Comparison of ENCODE assay signal across 13 cellular contexts in genomic region chr15:22936577-22937472, GRCh38. TPM values are rescaled to one million over a fixed set of nuclear protein-coding genes. Genes with fewer than 3 reads are reported as not detected.
DNase-seq lines count a peak whose midpoint lies in the region; ATAC-seq, FAIRE-seq and TF ChIP-seq lines count a peak whose summit lies in the region.
"Had no signal": no experiment of that assay in that cellular context is flagged by ENCODE, and none has a peak within 500 bp of the region (broad histone marks: within the 10 kb centered on the region; RNA-seq: fewer than 3 reads in every experiment).

No MANE protein-coding gene starts in this region.

- POLR2A ChIA-PET in K562 (lab: Yijun Ruan, JAX), result interaction anchor here (0.6 to 1.4 kb wide), 3 partner anchors 16 to 44 kb away, joined by 3 to 4 read pairs (median 3); no protein-coding TSS in a partner anchor

- no peaks in the 10 kb centered on the region for H4K20me1 ChIP-seq in K562 (replicated peaks; ENCODE audit: control insufficient read depth, insufficient read depth, low read length)

- DNase-seq in K562 (ENCODE audit: extremely low read depth in 1 of 4, low spot score in 3 of 4) (no peak), H54 (ENCODE audit: insufficient read length, low spot score) (no peak), small intestine (no peak), HAP-1 (ENCODE audit: low spot score in 2 of 2) (no peak), hippocampal formation (lab: John Stamatoyannopoulos, UW) (no peak)
- DNase-seq: activated CD4-positive, CD25-positive, alpha-beta regulatory T cell; esophagus squamous epithelium; left colon; NCI-H69 had no signal

- H3K4me2 ChIP-seq in K562 (ENCODE audit: insufficient read depth, low read length), result no peak overlapping the region

- no peaks in the 10 kb centered on the region for H3K79me2 ChIP-seq in K562 (ENCODE audit: control insufficient read depth, insufficient read depth, low read length)

- CTCF ChIA-PET in K562 (lab: Yijun Ruan, JAX; ENCODE audit: low intra/inter-chr PET ratio), result no interaction called here

- no peak overlapping the region for H2AFZ ChIP-seq in K562 (ENCODE audit: low read depth, low read length)

- H3K36me3 ChIP-seq in K562 (ENCODE audit: control insufficient read depth, insufficient read depth, low read length), result peaks cover 42% of the 10 kb centered on the region
- peaks cover 12 to 20% of the 10 kb centered on the region in 2 donors for H3K36me3 ChIP-seq in small intestine (ENCODE audit: control insufficient read depth in 2 of 2, insufficient read depth in 2 of 2, low read length in 2 of 2)
- H3K36me3 ChIP-seq in HAP-1 (replicated peaks), result peaks cover 47% of the 10 kb centered on the region

- H3K4me3 ChIP-seq in K562, result no peak overlapping the region
- H3K4me3 ChIP-seq in small intestine (ENCODE audit: low read depth in 1 of 2, low read length in 2 of 2), result no peak overlapping the region
- no peak overlapping the region for H3K4me3 ChIP-seq in HAP-1
- H3K4me3 ChIP-seq: esophagus squamous epithelium had no signal

- in situ Hi-C loops in K562 (cut with MboI) (no loop called here), HAP-1 (cut with MboI; ENCODE audit: low sequenced_read_pairs) (loop anchor here (10.0 kb wide), 1 partner anchor 78 kb away; no protein-coding TSS in a partner anchor)

- no TSS peak for BruUV-seq in K562 (replicated peaks; lab: Mats Ljungman, UMichigan)

- ATAC-seq in GM18907 (IDR thresholded peaks at IDR 0.05; ENCODE audit: unreplicated experiment) (peak; percentile 92), GM21717 (IDR thresholded peaks at IDR 0.05; ENCODE audit: unreplicated experiment) (peak; percentile 88), HG03354 (IDR thresholded peaks at IDR 0.05; ENCODE audit: poor library complexity, severe bottlenecking, unreplicated experiment) (peak; percentile 94), K562 (no peak)
- ATAC-seq: HepG2, left colon had no signal

- H3K4me1 ChIP-seq in K562 (replicated peaks in 1 of 2; ENCODE audit: control insufficient read depth in 2 of 2, insufficient read depth in 2 of 2, low read length in 2 of 2) (peaks cover 0 to 4% of the 10 kb centered on the region in 2 experiments; a peak in 2 of 5 replicates), small intestine (ENCODE audit: control insufficient read depth in 2 of 2, insufficient read depth in 1 of 2, low read depth in 1 of 2, low read length in 1 of 2) (no peaks in the 10 kb centered on the region), HAP-1 (peaks cover 4% of the 10 kb centered on the region)
- H3K4me1 ChIP-seq: esophagus squamous epithelium had no signal

- WGBS in K562 (ENCODE audit: insufficient coverage, low coverage, missing lambda C conversion rate), result 74% methylated on average over 21 of the region's 23 CpGs
- 87 to 94% (median 89%) methylated on average over 23 of the region's 23 CpGs for WGBS in small intestine, 3 donors

- no peak for TF ChIP-seq EP300 in K562 (IDR thresholded peaks at IDR 0.05; ENCODE audit: low read length)

- TF ChIP-seq RAD21 in K562 (CRISPR knock-in tag; conservative IDR thresholded peaks at IDR 0.05 in 1 of 2, IDR thresholded peaks at IDR 0.05 in 1 of 2), result no peak

- TF ChIP-seq POLR2A in K562 (conservative IDR thresholded peaks at IDR 0.05) (no peak), H54 (IDR thresholded peaks at IDR 0.05; ENCODE audit: low read depth, low read length) (no peak)

- H3K27ac ChIP-seq in K562 (ENCODE audit: extremely low read depth, low read depth, low read length), result no peak overlapping the region
- H3K27ac ChIP-seq in small intestine (ENCODE audit: low read depth in 1 of 2, low read length in 1 of 2), result no peak overlapping the region
- H3K27ac ChIP-seq: esophagus squamous epithelium had no signal

- H3K9me1 ChIP-seq in K562 (ENCODE audit: control insufficient read depth, insufficient read depth, low read length), result no peaks in the 10 kb centered on the region

- H3K27me3 ChIP-seq in K562 (ENCODE audit: control insufficient read depth in 2 of 2, insufficient read depth in 2 of 2, low read length in 2 of 2), result no peaks in the 10 kb centered on the region
- no peaks in the 10 kb centered on the region for H3K27me3 ChIP-seq in small intestine (ENCODE audit: control insufficient read depth in 2 of 2, insufficient read depth in 2 of 2, low read length in 2 of 2)
- H3K27me3 ChIP-seq in HAP-1 (ENCODE audit: low read depth), result no peaks in the 10 kb centered on the region
- H3K27me3 ChIP-seq: esophagus squamous epithelium had no signal

- TF ChIP-seq CTCF in K562 (IDR thresholded peaks at IDR 0.05 in 2 of 3, conservative IDR thresholded peaks at IDR 0.05 in 1 of 3; ENCODE audit: insufficient read depth in 2 of 3, low read depth in 1 of 3, low read length in 3 of 3), result no peak

- H3K9me3 ChIP-seq in K562 (replicated peaks; ENCODE audit: control insufficient read depth, insufficient read depth, low read depth, low read length), result no peaks in the 10 kb centered on the region
- H3K9me3 ChIP-seq in small intestine (ENCODE audit: control insufficient read depth, low read depth), result no peaks in the 10 kb centered on the region
- H3K9me3 ChIP-seq in HAP-1, result no peaks in the 10 kb centered on the region
- H3K9me3 ChIP-seq: esophagus squamous epithelium had no signal

- FAIRE-seq in K562 (lab: Jason Lieb, UNC), result no peak
- FAIRE-seq in H54 (lab: Jason Lieb, UNC), result no peak
- FAIRE-seq in small intestine (lab: Jason Lieb, UNC), result no peak
- FAIRE-seq: HepG2 had no signal

- H3K9ac ChIP-seq in K562 (ENCODE audit: insufficient read depth in 1 of 2, low read depth in 2 of 2, low read length in 2 of 2), result no peak overlapping the region

- intact Hi-C loops in K562 (cut with micrococcal nuclease), result no loop called here

TF ChIP-seq in K562, 482 proteins besides CTCF, POLR2A, EP300 and RAD21:
- TF ChIP-seq TCF7 (IDR thresholded peaks at IDR 0.05; ENCODE audit: borderline replicate concordance) (no peak), SPI1 (IDR thresholded peaks at IDR 0.05; ENCODE audit: borderline replicate concordance, low read depth, low read length) (peak; percentile 62; the same call in 1 of the 2 replicates)
TF ChIP-seq in K562: peak in this region for 1.

RNA-seq across cellular contexts. Expression of gene CYFIP1, which starts 43.3 kb away (rescaled TPM):
- 71.4 and 94.0 TPM in 2 replicates for total RNA-seq in K562 (2011; cell fraction: chromatin; rRNA removed; ENCODE audit: low replicate concordance)
- 39.1 and 52.5 TPM in 2 replicates for total RNA-seq in K562 (2011; cell fraction: nucleolus; rRNA removed)
- 51.9 and 52.3 TPM in 2 replicates for total RNA-seq in K562 (2011; cell fraction: nucleoplasm; rRNA removed)
- 32.1 and 46.2 TPM in 2 replicates for total RNA-seq in K562 (2014; rRNA removed)
- 24.0 and 27.4 TPM in 2 replicates for total RNA-seq in K562 (2014; rRNA removed; fragmentation: Illumina TruSeq; extraction: Trizol)
- 27.0 and 31.4 TPM in 2 replicates for total RNA-seq in K562 (2015; rRNA removed; fragmentation: Illumina TruSeq; extraction: Trizol)
- 58.1 and 59.8 TPM in 2 replicates for total RNA-seq in K562 (2021)
- polyA plus RNA-seq in K562 (2011; rRNA removed), result 42.7 and 45.8 TPM in 2 replicates
- polyA plus RNA-seq in K562 (2011; cell fraction: cytosol; rRNA removed), result 56.3 and 68.6 TPM in 2 replicates
- 78.3 and 80.7 TPM in 2 replicates for polyA plus RNA-seq in K562 (2011; cell fraction: nucleus; rRNA removed)
- 32.8 and 39.6 TPM in 2 replicates for polyA plus RNA-seq in K562 (2012)
- 28.3 and 31.8 TPM in 2 replicates for polyA plus RNA-seq in K562 (2014; fragmentation: Illumina TruSeq; extraction: Trizol)
- polyA plus RNA-seq in K562 (2014; fragmentation: Nextera tagmentation; extraction: Ambion mirVana), result 1 to 10 TPM; 3.8 to 6.6 TPM
- polyA plus RNA-seq in K562 (2014; rRNA removed), result 28.0 and 31.2 TPM in 2 replicates
- 76.4 and 89.0 TPM in 2 replicates for polyA minus RNA-seq in K562 (2011; rRNA and poly(A)+ RNA removed)
- polyA minus RNA-seq in K562 (2011; cell fraction: cytosol; rRNA and poly(A)+ RNA removed), result 20.4 and 23.9 TPM in 2 replicates
- 20.5 and 32.2 TPM in 2 replicates for polyA minus RNA-seq in K562 (2011; cell fraction: nucleus; rRNA and poly(A)+ RNA removed)
- polyA plus RNA-seq in small intestine, result 10 to 100 TPM; 35.9 to 59.9 (median 43.7) TPM
